Comparison of ENCODE assay signal across 1 cellular context in genomic region chr18:2654828-2655152, GRCh38.
TF ChIP-seq lines count a peak whose summit lies in the region.

No MANE protein-coding gene starts in this region.

TF ChIP-seq in H1, 55 proteins besides CTCF, POLR2A, EP300 and RAD21 (continued from another document):
- no peak for TF ChIP-seq POU5F1 (IDR thresholded peaks at IDR 0.05; ENCODE audit: low read depth, low read length)
- peak; percentile 4; the same call in 1 of the 2 replicates for TF ChIP-seq BACH1 (IDR thresholded peaks at IDR 0.05; ENCODE audit: low read length)
- peak; percentile 12 for TF ChIP-seq EZH2 (IDR thresholded peaks at IDR 0.05; ENCODE audit: low read depth, low read length, severe bottlenecking)
- peak; percentile 27 for TF ChIP-seq CHD7 (IDR thresholded peaks at IDR 0.05; ENCODE audit: insufficient replicate concordance, low read length)
